Comparison of ENCODE assay signal across 8 cellular contexts in the genomic region with DNA sequence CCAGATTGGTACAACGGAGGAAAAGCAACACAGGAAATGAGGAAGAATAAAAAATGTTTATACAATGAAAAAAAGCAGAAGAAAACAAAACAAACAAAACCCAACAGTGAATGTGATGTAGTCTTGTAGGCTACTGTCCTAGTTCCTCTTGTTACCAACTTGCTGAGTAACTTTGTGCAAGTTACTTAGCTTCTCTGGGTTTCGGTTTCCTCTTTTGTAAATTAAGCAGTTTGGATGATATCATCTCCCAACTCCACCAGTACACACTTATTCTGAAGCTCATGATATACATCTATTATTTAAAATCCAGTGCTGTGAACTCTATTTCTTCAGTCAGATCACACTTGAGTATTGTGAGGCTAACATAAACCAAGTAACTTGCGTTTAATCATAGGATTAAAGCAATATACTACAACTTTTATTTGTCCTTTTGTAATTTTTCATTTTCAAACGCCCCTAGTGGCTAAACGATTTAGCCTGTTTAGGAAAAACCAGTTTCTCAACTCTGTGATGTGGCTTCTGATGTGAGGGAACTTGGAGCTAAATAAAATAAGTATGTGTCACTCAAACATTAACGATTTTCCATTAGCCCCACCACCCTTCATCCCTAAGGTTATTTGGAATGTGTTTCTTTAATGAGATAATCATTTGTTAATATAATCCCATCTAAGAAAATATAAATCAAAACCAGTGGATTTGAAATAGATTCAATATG. TPM values are rescaled to one million over a fixed set of nuclear protein-coding genes. Genes with fewer than 3 reads are reported as not detected.
DNase-seq lines count a peak whose midpoint lies in the region; ATAC-seq and TF ChIP-seq lines count a peak whose summit lies in the region.

No MANE protein-coding gene starts in this region.

- intact Hi-C loops in spleen (cut with DNase I; ENCODE audit: low total_unique reads): no loop called here

- no peaks in the 10 kb centered on the region for H3K9me3 ChIP-seq in spleen

- peak overlapping the region; percentile 100 for H3K27ac Mint-ChIP-seq in activated CD4-positive, alpha-beta memory T cell treated with anti-CD3 and anti-CD28 coated beads, Interleukin-2, amount 10 ng/mL, durations not matched to agents 7 days and 5 days

- peaks cover 42% of the 10 kb centered on the region for H3K4me1 Mint-ChIP-seq in activated T-cell treated with anti-CD3 and anti-CD28 coated beads, Interleukin-2, amount 50 U/mL, for 4 hours (ENCODE audit: low read depth)
- H3K4me1 Mint-ChIP-seq in activated CD4-positive, alpha-beta memory T cell treated with anti-CD3 and anti-CD28 coated beads, Interleukin-2, amount 10 ng/mL, durations not matched to agents 7 days and 5 days: peaks cover 53% of the 10 kb centered on the region

- peak overlapping the region; percentile 85 for H3K4me3 Mint-ChIP-seq in activated T-cell treated with anti-CD3 and anti-CD28 coated beads, Interleukin-2, amount 50 U/mL, for 4 hours
- peak overlapping the region; percentile 90 for H3K4me3 Mint-ChIP-seq in activated CD4-positive, alpha-beta memory T cell treated with anti-CD3 and anti-CD28 coated beads, Interleukin-2, amount 10 ng/mL, durations not matched to agents 7 days and 5 days

- H3K27me3 Mint-ChIP-seq in activated T-cell treated with anti-CD3 and anti-CD28 coated beads, Interleukin-2, amount 50 U/mL, for 4 hours (ENCODE audit: low read depth): no peaks in the 10 kb centered on the region
- H3K27me3 Mint-ChIP-seq in activated CD4-positive, alpha-beta memory T cell treated with anti-CD3 and anti-CD28 coated beads, Interleukin-2, amount 10 ng/mL, durations not matched to agents 7 days and 5 days: no peaks in the 10 kb centered on the region

- peak overlapping the region in 1 of 8 donors; percentile 75 for H3K4me3 ChIP-seq in spleen

- TF ChIP-seq POLR2A in spleen (IDR thresholded peaks at IDR 0.05): no peak

- CTCF ChIA-PET in activated CD4-positive, alpha-beta memory T cell treated with anti-CD3 and anti-CD28 coated beads, Interleukin-2, amount 10 ng/mL, durations not matched to agents 7 days and 5 days (lab: Charles Lee): interaction anchor here (0.7 to 2.8 kb wide), 28 partner anchors 10 to 728 kb away, joined by 3 to 24 read pairs (median 4); a partner anchor contains a TSS

- peak; percentile 9 to 11 for ATAC-seq in activated T-cell treated with anti-CD3 and anti-CD28 coated beads, Interleukin-2, amount 50 U/mL, for 4 hours

- peak; percentile 41 to 80 (median 74) for TF ChIP-seq CTCF in spleen (IDR thresholded peaks at IDR 0.05 in 8 of 11, conservative IDR thresholded peaks at IDR 0.05 in 3 of 11)

- no peaks in the 10 kb centered on the region for H3K9me3 Mint-ChIP-seq in activated T-cell treated with anti-CD3 and anti-CD28 coated beads, Interleukin-2, amount 50 U/mL, for 4 hours
- H3K9me3 Mint-ChIP-seq in activated CD4-positive, alpha-beta memory T cell treated with anti-CD3 and anti-CD28 coated beads, Interleukin-2, amount 10 ng/mL, durations not matched to agents 7 days and 5 days: no peaks in the 10 kb centered on the region

- H3K36me3 Mint-ChIP-seq in activated T-cell treated with anti-CD3 and anti-CD28 coated beads, Interleukin-2, amount 50 U/mL, for 4 hours (ENCODE audit: insufficient read depth): peaks cover 8% of the 10 kb centered on the region
- peaks cover 18% of the 10 kb centered on the region for H3K36me3 Mint-ChIP-seq in activated CD4-positive, alpha-beta memory T cell treated with anti-CD3 and anti-CD28 coated beads, Interleukin-2, amount 10 ng/mL, durations not matched to agents 7 days and 5 days (ENCODE audit: low read depth)

- DNase-seq in activated T-cell treated with anti-CD3 and anti-CD28 coated beads, Interleukin-2, amount 50 U/mL, for 4 hours: no peak
- no peak for DNase-seq in activated T-cell treated with anti-CD3 and anti-CD28 coated beads, Interleukin-2, amount 50 U/mL, for 48 hours
- peak; percentile 71 for DNase-seq in NCI-H1048 (lab: John Stamatoyannopoulos, UW)
- no peak for DNase-seq in activated CD4-positive, alpha-beta memory T cell treated with anti-CD3 and anti-CD28 coated beads, Interleukin-2, amount 10 ng/mL, durations not matched to agents 7 days and 5 days
- peak; percentile 63 for DNase-seq in globus pallidus (ENCODE audit: low spot score)
- no peak for DNase-seq in spleen
- no peak for DNase-seq in NCI-H187 (lab: John Stamatoyannopoulos, UW)
- no peak for DNase-seq in D341Med (ENCODE audit: low spot score)

- peak overlapping the region; percentile 98 to 100 (median 99) for H3K27ac ChIP-seq in spleen

- POLR2A ChIA-PET in activated CD4-positive, alpha-beta memory T cell treated with anti-CD3 and anti-CD28 coated beads, Interleukin-2, amount 10 ng/mL, durations not matched to agents 7 days and 5 days (lab: Charles Lee): interaction anchor here (0.6 to 6.3 kb wide), 23 partner anchors 8 to 522 kb away, joined by 3 to 123 read pairs (median 5); a partner anchor contains a TSS

- H3K4me1 ChIP-seq in spleen: peaks cover 44 to 85% (median 66%) of the 10 kb centered on the region in 6 donors

- peaks cover 0 to 9% (median 8%) of the 10 kb centered on the region in 6 donors for H3K36me3 ChIP-seq in spleen

- whole genome bisulfite sequencing in spleen, 5 donors: 2 to 7% (median 4%) methylated on average over 6 of the region's 6 CpGs

- no peaks in the 10 kb centered on the region for H3K27me3 ChIP-seq in spleen (replicated peaks in 1 of 7)

RNA-seq across cellular contexts. Expression of a gene that starts 1.4 kb away (rescaled TPM):
- 10 to 100 TPM; 21.0 to 24.5 (median 22.6) TPM for total RNA-seq in activated T-cell treated with anti-CD3 and anti-CD28 coated beads, Interleukin-2, amount 50 U/mL, for 4 hours
- total RNA-seq in activated CD4-positive, alpha-beta memory T cell treated with anti-CD3 and anti-CD28 coated beads, Interleukin-2, amount 10 ng/mL, durations not matched to agents 7 days and 5 days: 10 to 100 TPM; 26.1 TPM
- total RNA-seq in spleen: 10 to 100 TPM; 35.4 to 53.8 (median 48.6) TPM
- 10 to 100 TPM; 19.0 to 41.9 (median 25.8) TPM for polyA plus RNA-seq in spleen

RNA-seq across cellular contexts. Expression of a gene that starts 18.2 kb away (rescaled TPM):
- 10 to 100 TPM; 16.9 to 23.5 (median 21.3) TPM for total RNA-seq in activated T-cell treated with anti-CD3 and anti-CD28 coated beads, Interleukin-2, amount 50 U/mL, for 4 hours
- 10 to 100 TPM; 40.0 to 40.6 TPM for total RNA-seq in activated CD4-positive, alpha-beta memory T cell treated with anti-CD3 and anti-CD28 coated beads, Interleukin-2, amount 10 ng/mL, durations not matched to agents 7 days and 5 days
- total RNA-seq in spleen: 10 to 100 TPM; 23.5 to 45.1 (median 33.5) TPM
- 10 to 100 TPM; 34.2 to 45.9 (median 37.0) TPM for polyA plus RNA-seq in spleen

Comparison
In these comparisons a context has a peak if more than half of its experiments do, and no peak if none do; other contexts are left out.
1. DNase-seq: peak in NCI-H1048 (single experiment) and globus pallidus (single experiment); none in activated T-cell treated with anti-CD3 and anti-CD28 coated beads, Interleukin-2, amount 50 U/mL, for 4 hours (single experiment), activated T-cell treated with anti-CD3 and anti-CD28 coated beads, Interleukin-2, amount 50 U/mL, for 48 hours (0 of 2), activated CD4-positive, alpha-beta memory T cell treated with anti-CD3 and anti-CD28 coated beads, Interleukin-2, amount 10 ng/mL, durations not matched to agents 7 days and 5 days (single experiment), spleen (single experiment), NCI-H187 (0 of 2) and D341Med (single experiment).